Comparison of ENCODE assay signal across 18 cellular contexts in genomic region chr22:46619240-46619829, GRCh38. TPM values are rescaled to one million over a fixed set of nuclear protein-coding genes. Genes with fewer than 3 reads are reported as not detected.
DNase-seq lines count a peak whose midpoint lies in the region; ATAC-seq, FAIRE-seq and TF ChIP-seq lines count a peak whose summit lies in the region.
"Had no signal": no experiment of that assay in that cellular context is flagged by ENCODE, and none has a peak within 500 bp of the region (broad histone marks: within the 10 kb centered on the region; RNA-seq: fewer than 3 reads in every experiment).

No MANE protein-coding gene starts in this region.

- H3K79me2 ChIP-seq in astrocyte (ENCODE audit: insufficient read depth, low read length) = peaks cover 12% of the 10 kb centered on the region

- no peak for ATAC-seq in stimulated activated memory B cell treated with anti-CD40 and anti-IgM and Interleukin-4, amounts not matched to agents 10 μg/mL and 1 μg/mL and 100 μg/mL, for 72 hours
- ATAC-seq in GM18519 (IDR thresholded peaks at IDR 0.05; ENCODE audit: low FRiP score, unreplicated experiment) (no peak), GM21825 (IDR thresholded peaks at IDR 0.05; ENCODE audit: unreplicated experiment) (no peak)
- ATAC-seq: activated naive CD4-positive, alpha-beta T cell treated with anti-CD3 and anti-CD28 coated beads, Interleukin-2, amount 50 U/mL, for 72 hours had no signal

- no peak overlapping the region for H3K4me3 Mint-ChIP-seq in astrocyte (ENCODE audit: unreplicated experiment)
- no peak overlapping the region for H3K4me3 Mint-ChIP-seq in stimulated activated memory B cell treated with anti-CD40 and anti-IgM and Interleukin-4, amounts not matched to agents 10 μg/mL and 1 μg/mL and 100 μg/mL, for 72 hours
- H3K4me3 Mint-ChIP-seq: stimulated activated naive CD8-positive, alpha-beta T cell treated with anti-CD3 and anti-CD28 coated beads, Interleukin-15, Interleukin-2, amounts not matched to agents 100 ng/mL and 50 ng/mL, for 24 hours had no signal

- no peaks in the 10 kb centered on the region for H3K27me3 ChIP-seq in astrocyte (ENCODE audit: insufficient read depth, low read length)
- no peaks in the 10 kb centered on the region for H3K27me3 ChIP-seq in left ventricle myocardium inferior (ENCODE audit: low read depth)

- in situ Hi-C loops in KBM-7 (cut with MboI; ENCODE audit: low pct_unique_long_range_greater_than_20kb, low sequenced_read_pairs) = no loop called here

- H3K36me3 Mint-ChIP-seq in astrocyte (ENCODE audit: low read depth, unreplicated experiment) = no peaks in the 10 kb centered on the region
- H3K36me3 Mint-ChIP-seq in stimulated activated memory B cell treated with anti-CD40 and anti-IgM and Interleukin-4, amounts not matched to agents 10 μg/mL and 1 μg/mL and 100 μg/mL, for 72 hours = no peaks in the 10 kb centered on the region
- H3K36me3 Mint-ChIP-seq: activated naive CD4-positive, alpha-beta T cell treated with anti-CD3 and anti-CD28 coated beads, Interleukin-2, amount 50 U/mL, for 72 hours had no signal

- no peaks in the 10 kb centered on the region for H3K9me3 Mint-ChIP-seq in astrocyte (ENCODE audit: unreplicated experiment)
- no peaks in the 10 kb centered on the region for H3K9me3 Mint-ChIP-seq in stimulated activated memory B cell treated with anti-CD40 and anti-IgM and Interleukin-4, amounts not matched to agents 10 μg/mL and 1 μg/mL and 100 μg/mL, for 72 hours
- H3K9me3 Mint-ChIP-seq: activated naive CD4-positive, alpha-beta T cell treated with anti-CD3 and anti-CD28 coated beads, Interleukin-2, amount 50 U/mL, for 72 hours; stimulated activated naive CD8-positive, alpha-beta T cell treated with anti-CD3 and anti-CD28 coated beads, Interleukin-15, Interleukin-2, amounts not matched to agents 100 ng/mL and 50 ng/mL, for 24 hours had no signal

- DNase-seq in KBM-7 = peak; percentile 44
- peak; percentile 30 for DNase-seq in astrocyte (ENCODE audit: low read depth)
- no peak for DNase-seq in left ventricle myocardium inferior
- no peak for DNase-seq in NCI-H82 (lab: John Stamatoyannopoulos, UW)
- DNase-seq in HUDEP-2 (lab: John Stamatoyannopoulos, UW; ENCODE audit: unreplicated experiment in 76 of 76) = no peak
- DNase-seq: dermis blood vessel endothelial cell; NCI-H146; NCI-H748 treated with DMSO at 0.1 percent for 48 hours; stimulated activated CD4-positive, alpha-beta T cell treated with anti-CD3 and anti-CD28 coated beads, Interleukin-4, amount 100 ng/mL, for 4 hours had no signal

- H3K36me3 ChIP-seq in astrocyte (ENCODE audit: insufficient read depth, low read length) (no peaks in the 10 kb centered on the region), left ventricle myocardium inferior (no peaks in the 10 kb centered on the region)
- H3K36me3 ChIP-seq: prostate gland had no signal

- H3K4me1 ChIP-seq in astrocyte (ENCODE audit: insufficient read depth, low read length) = peaks cover 12% of the 10 kb centered on the region
- peaks cover 75% of the 10 kb centered on the region for H3K4me1 ChIP-seq in left ventricle myocardium inferior
- H3K4me1 ChIP-seq: prostate gland had no signal

- no peak overlapping the region for H3K4me3 ChIP-seq in astrocyte (ENCODE audit: insufficient read depth, low read depth, low read length)
- peak overlapping the region; percentile 11 for H3K4me3 ChIP-seq in left ventricle myocardium inferior
- H3K4me3 ChIP-seq: mucosa of descending colon, prostate gland had no signal

- no peak for FAIRE-seq in astrocyte (lab: Jason Lieb, UNC)
- FAIRE-seq: G401.6 had no signal

- H2AFZ ChIP-seq in astrocyte (ENCODE audit: low read depth, low read length) = no peak overlapping the region

- H3K4me2 ChIP-seq in astrocyte (ENCODE audit: low read length) = no peak overlapping the region

- H3K27ac ChIP-seq in astrocyte (ENCODE audit: low read depth, low read length) (no peak overlapping the region), left ventricle myocardium inferior (replicated peaks) (peak overlapping the region; percentile 87)
- H3K27ac ChIP-seq: C4-2B had no signal

- no peak overlapping the region for H3K27ac Mint-ChIP-seq in astrocyte (ENCODE audit: unreplicated experiment)
- peak overlapping the region; percentile 44 for H3K27ac Mint-ChIP-seq in stimulated activated memory B cell treated with anti-CD40 and anti-IgM and Interleukin-4, amounts not matched to agents 10 μg/mL and 1 μg/mL and 100 μg/mL, for 72 hours
- H3K27ac Mint-ChIP-seq: activated naive CD4-positive, alpha-beta T cell treated with anti-CD3 and anti-CD28 coated beads, Interleukin-2, amount 50 U/mL, for 72 hours; stimulated activated naive CD8-positive, alpha-beta T cell treated with anti-CD3 and anti-CD28 coated beads, Interleukin-15, Interleukin-2, amounts not matched to agents 100 ng/mL and 50 ng/mL, for 24 hours had no signal

- H3K9ac ChIP-seq in astrocyte (ENCODE audit: low read length) = no peak overlapping the region

- no peaks in the 10 kb centered on the region for H3K27me3 Mint-ChIP-seq in astrocyte (ENCODE audit: low read depth, unreplicated experiment)
- no peaks in the 10 kb centered on the region for H3K27me3 Mint-ChIP-seq in stimulated activated memory B cell treated with anti-CD40 and anti-IgM and Interleukin-4, amounts not matched to agents 10 μg/mL and 1 μg/mL and 100 μg/mL, for 72 hours
- H3K27me3 Mint-ChIP-seq: stimulated activated naive CD8-positive, alpha-beta T cell treated with anti-CD3 and anti-CD28 coated beads, Interleukin-15, Interleukin-2, amounts not matched to agents 100 ng/mL and 50 ng/mL, for 24 hours had no signal

- H3K9me3 ChIP-seq in astrocyte (ENCODE audit: insufficient read depth, low read depth, low read length) (no peaks in the 10 kb centered on the region), left ventricle myocardium inferior (replicated peaks) (no peaks in the 10 kb centered on the region)
- H3K9me3 ChIP-seq: mucosa of descending colon, prostate gland had no signal

- peaks cover 7% of the 10 kb centered on the region for H3K4me1 Mint-ChIP-seq in astrocyte (ENCODE audit: low read depth, unreplicated experiment)
- peaks cover 61% of the 10 kb centered on the region for H3K4me1 Mint-ChIP-seq in stimulated activated memory B cell treated with anti-CD40 and anti-IgM and Interleukin-4, amounts not matched to agents 10 μg/mL and 1 μg/mL and 100 μg/mL, for 72 hours

- intact Hi-C loops in left ventricle myocardium inferior (cut with micrococcal nuclease) = no loop called here

- peaks cover 37% of the 10 kb centered on the region for H4K20me1 ChIP-seq in astrocyte (ENCODE audit: insufficient read depth, low read length)

- no peak for TF ChIP-seq CTCF in astrocyte (IDR thresholded peaks at IDR 0.05; ENCODE audit: insufficient read depth, low read depth, low read length)
- TF ChIP-seq CTCF in left ventricle myocardium inferior (IDR thresholded peaks at IDR 0.05; ENCODE audit: borderline replicate concordance) = no peak

RNA-seq across cellular contexts. Expression of gene GRAMD4, which starts 0.9 kb away (rescaled TPM):
- total RNA-seq in astrocyte (14.3 and 17.8 TPM in 2 replicates), left ventricle myocardium inferior (77.6 TPM)

Comparison
In these comparisons a context has a peak if more than half of its experiments do, and no peak if none do; other contexts are left out.
1. DNase-seq: peak in KBM-7 (single experiment) and astrocyte (single experiment); none in left ventricle myocardium inferior (single experiment), NCI-H82 (single experiment) and HUDEP-2 (0 of 76).